15 cellular contexts compared by ENCODE assay signal in the genomic region with DNA sequence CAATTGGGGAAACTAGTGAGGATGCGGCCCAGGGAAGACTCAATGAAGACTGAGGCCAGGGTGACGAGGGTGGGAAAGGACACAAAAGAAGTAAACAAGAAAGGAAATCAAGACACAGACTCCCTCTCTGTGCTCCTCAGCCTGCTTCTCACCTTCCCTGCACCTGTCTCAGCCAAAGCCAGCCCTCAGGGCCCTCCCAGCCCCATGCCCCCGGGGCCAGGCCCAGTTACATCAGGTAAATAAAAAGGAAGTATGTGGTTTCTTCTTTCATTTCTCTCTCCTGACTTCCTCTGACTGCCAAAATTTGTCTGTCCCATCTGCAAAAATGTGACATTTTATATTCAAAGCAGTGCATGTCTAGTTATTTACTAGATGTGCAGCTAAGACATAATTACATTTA.
DNase-seq lines count a peak whose midpoint lies in the region; ATAC-seq lines count a peak whose summit lies in the region.
"Had no signal": no experiment of that assay in that cellular context is flagged by ENCODE, and none has a peak within 500 bp of the region (broad histone marks: within the 10 kb centered on the region; RNA-seq: fewer than 3 reads in every experiment).

No MANE protein-coding gene starts in this region.

- H3K27me3 Mint-ChIP-seq in T-cell = no peaks in the 10 kb centered on the region

- H3K36me3 Mint-ChIP-seq in T-cell = no peaks in the 10 kb centered on the region

- peaks cover 24 to 31% (median 30%) of the 10 kb centered on the region in 3 donors for H3K4me1 Mint-ChIP-seq in T-cell

- no peaks in the 10 kb centered on the region; the same call in 1 of the 2 replicates for H3K9me3 ChIP-seq in BLaER1
- H3K9me3 ChIP-seq: heart right ventricle had no signal

- peak overlapping the region in 1 of 3 donors; percentile 37 for H3K4me3 Mint-ChIP-seq in T-cell

- no peaks in the 10 kb centered on the region for H3K27me3 ChIP-seq in BLaER1

- no peaks in the 10 kb centered on the region for H3K36me3 ChIP-seq in BLaER1
- H3K36me3 ChIP-seq: heart right ventricle had no signal

- POLR2A ChIA-PET in T-cell (lab: Charles Lee) = no interaction called here

- CTCF ChIA-PET in T-cell (lab: Charles Lee) = no interaction called here

- H3K27ac Mint-ChIP-seq in T-cell = peak overlapping the region; percentile 35 to 37

- H3K9ac ChIP-seq in BLaER1 = no peak overlapping the region

- peak overlapping the region; percentile 15; the same call in 1 of the 2 replicates for H3K4me2 ChIP-seq in BLaER1

- no peak overlapping the region for H3K4me3 ChIP-seq in BLaER1
- H3K4me3 ChIP-seq: heart right ventricle had no signal

- H3K4me1 ChIP-seq in BLaER1 = 0 out of 2 replicates have a peak, but pooled peaks cover 5% of the 10 kb centered on the region

- no peaks in the 10 kb centered on the region for H4K20me1 ChIP-seq in BLaER1

- H3K9me3 Mint-ChIP-seq in T-cell = no peaks in the 10 kb centered on the region

- ATAC-seq in GM18909 (IDR thresholded peaks at IDR 0.05; ENCODE audit: poor library complexity, unreplicated experiment) (peak; percentile 44), HG03159 (IDR thresholded peaks at IDR 0.05; ENCODE audit: unreplicated experiment) (peak; percentile 36), T-cell (replicated peaks in 1 of 4) (peak; percentile 52 to 88 (median 69))
- ATAC-seq: heart right ventricle had no signal

- DNase-seq in T-cell = peak in 7 of 34 experiments; percentile 6 to 37 (median 19)
- no peak for DNase-seq in DMS114 treated with DMSO at 0.1 percent for 48 hours (lab: John Stamatoyannopoulos, UW; ENCODE audit: unreplicated experiment)
- DNase-seq in GM19238 (ENCODE audit: insufficient read length, low spot score) = no peak
- no peak for DNase-seq in effector CD8-positive, alpha-beta T cell (lab: John Stamatoyannopoulos, UW)
- DNase-seq in pons (ENCODE audit: low spot score) = no peak
- DNase-seq: activated CD4-positive, alpha-beta T cell treated with anti-CD3 and anti-CD28 coated beads for 48 hours; effector memory CD4-positive, alpha-beta T cell; heart right ventricle; mesendoderm; NCI-H2029; retina; SHP77 treated with DMSO at 0.1 percent for 48 hours had no signal

- no peak overlapping the region for H3K27ac ChIP-seq in BLaER1
- H3K27ac ChIP-seq: heart right ventricle had no signal
